In the genomic region with DNA sequence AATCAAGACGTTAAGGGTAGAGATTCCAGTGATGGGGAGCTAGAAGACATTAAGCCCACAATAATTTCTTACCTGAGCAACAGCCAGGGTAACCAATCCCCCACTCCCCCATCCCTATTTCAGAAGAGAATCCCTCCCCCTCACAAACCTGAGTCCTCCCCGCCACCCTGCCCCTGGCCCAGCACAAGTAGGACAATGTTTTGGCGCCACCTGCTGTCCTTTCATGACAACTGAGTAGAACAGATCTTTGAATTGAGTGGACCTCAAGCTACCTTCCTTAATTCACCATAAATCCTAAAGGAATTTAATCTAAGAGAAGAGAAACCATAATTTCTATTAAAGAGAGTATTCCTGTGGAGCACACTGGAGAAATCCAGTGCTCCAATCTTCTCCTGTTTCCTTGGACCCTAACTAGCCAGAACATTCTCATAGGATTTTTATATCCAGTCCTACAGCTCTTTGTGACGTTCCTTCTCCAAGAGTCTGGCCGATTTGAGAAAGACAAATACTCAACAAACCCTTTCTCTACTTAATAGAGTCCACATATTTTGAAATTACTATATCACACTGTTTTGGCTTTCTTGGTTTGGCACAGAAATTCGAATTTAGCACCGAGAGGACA, we compare ENCODE assay signal across 9 cellular contexts. TPM values are rescaled to one million over a fixed set of nuclear protein-coding genes. Genes with fewer than 3 reads are reported as not detected.
DNase-seq lines count a peak whose midpoint lies in the region; ATAC-seq, FAIRE-seq and TF ChIP-seq lines count a peak whose summit lies in the region.
"Had no signal": no experiment of that assay in that cellular context is flagged by ENCODE, and none has a peak within 500 bp of the region (broad histone marks: within the 10 kb centered on the region; RNA-seq: fewer than 3 reads in every experiment).

No MANE protein-coding gene starts in this region.

- peak; percentile 29 for FAIRE-seq in TTC549 (lab: Jason Lieb, UNC)

- DNase-seq in Daoy (ENCODE audit: low read depth) = peak; percentile 62
- DNase-seq in LHCN-M2 (ENCODE audit: low read depth) = peak; percentile 44
- DNase-seq in immature natural killer cell = peak; percentile 26 to 45 (median 41)
- DNase-seq in stimulated activated CD4-positive, alpha-beta T cell treated with anti-CD3 and anti-CD28 coated beads, Interleukin-1b, Interleukin-23, amount 100 ng/mL, for 48 hours = peak; percentile 46

- no peak overlapping the region for H3K4me3 Mint-ChIP-seq in brain
- H3K4me3 Mint-ChIP-seq in immature natural killer cell = no peak overlapping the region
- H3K4me3 Mint-ChIP-seq: dendritic cell treated with granulocyte-macrophage colony-stimulating factor and Interleukin-4, amounts not matched to agents 40 ng/mL and 50 ng/mL, for 4 days had no signal

- ATAC-seq in GM21619 (IDR thresholded peaks at IDR 0.05; ENCODE audit: unreplicated experiment) (no peak), GM19463 (IDR thresholded peaks at IDR 0.05; ENCODE audit: unreplicated experiment) (no peak)

- TF ChIP-seq CTCF in brain (conservative IDR thresholded peaks at IDR 0.05) = peak; percentile 90 to 92

- H3K27me3 Mint-ChIP-seq in brain (peaks cover 3% of the 10 kb centered on the region), immature natural killer cell (ENCODE audit: low read depth in 3 of 3) (peaks cover 3 to 8% (median 3%) of the 10 kb centered on the region in 3 donors)
- H3K27me3 Mint-ChIP-seq: dendritic cell treated with granulocyte-macrophage colony-stimulating factor and Interleukin-4, amounts not matched to agents 40 ng/mL and 50 ng/mL, for 4 days had no signal

- H3K36me3 Mint-ChIP-seq in brain (no peaks in the 10 kb centered on the region), immature natural killer cell (peaks cover 0 to 3% (median 0%) of the 10 kb centered on the region in 3 donors)

- H3K4me1 Mint-ChIP-seq in brain (peaks cover 42% of the 10 kb centered on the region), immature natural killer cell (peaks cover 19% of the 10 kb centered on the region in 2 donors)

- H3K9me3 Mint-ChIP-seq in brain = no peaks in the 10 kb centered on the region
- H3K9me3 Mint-ChIP-seq in immature natural killer cell = no peaks in the 10 kb centered on the region
- H3K9me3 Mint-ChIP-seq: dendritic cell treated with granulocyte-macrophage colony-stimulating factor and Interleukin-4, amounts not matched to agents 40 ng/mL and 50 ng/mL, for 4 days had no signal

- H3K27ac Mint-ChIP-seq in brain (no peak overlapping the region), immature natural killer cell (no peak overlapping the region)
- H3K27ac Mint-ChIP-seq: dendritic cell treated with granulocyte-macrophage colony-stimulating factor and Interleukin-4, amounts not matched to agents 40 ng/mL and 50 ng/mL, for 4 days had no signal

RNA-seq across cellular contexts. Expression of a gene that starts 41.1 kb away (rescaled TPM):
- total RNA-seq in Daoy (2014; rRNA removed; shearing (Covaris generic)) = 13.6 and 22.0 TPM in 2 replicates
- total RNA-seq in LHCN-M2 (2014; rRNA removed) = 18.0 and 22.2 TPM in 2 replicates
- polyA plus RNA-seq in LHCN-M2 (2012) = 10.3 TPM
- polyA plus RNA-seq in brain (ENCODE audit: insufficient read depth, low read depth, low replicate concordance) (12.0 TPM), immature natural killer cell (10 to 100 TPM; 19.2 to 33.3 (median 21.9) TPM)

RNA-seq across cellular contexts. Expression of a gene that starts 50.3 kb away (rescaled TPM):
- total RNA-seq in Daoy (2014; rRNA removed; shearing (Covaris generic)) = 0.63 and 0.86 TPM in 2 replicates
- total RNA-seq in LHCN-M2 (2014; rRNA removed) = 0.06 TPM in 1 of 2 replicates, not detected in the other
- 0.05 TPM for polyA plus RNA-seq in LHCN-M2 (2012)
- not detected for polyA plus RNA-seq in brain (ENCODE audit: insufficient read depth, low read depth, low replicate concordance)
- under 1 TPM in 1 of 3 donors, not detected in 2; 0.29 TPM for polyA plus RNA-seq in immature natural killer cell

RNA-seq across cellular contexts. Expression of a gene that starts 57.2 kb away (rescaled TPM):
- 36.2 and 41.3 TPM in 2 replicates for total RNA-seq in Daoy (2014; rRNA removed; shearing (Covaris generic))
- total RNA-seq in LHCN-M2 (2014; rRNA removed) = 21.3 and 22.8 TPM in 2 replicates
- 30.3 TPM for polyA plus RNA-seq in LHCN-M2 (2012)
- 68.9 TPM for polyA plus RNA-seq in brain (ENCODE audit: insufficient read depth, low read depth, low replicate concordance)
- polyA plus RNA-seq in immature natural killer cell = 100 to 1,000 TPM in 1 of 3 donors, 10 to 100 TPM in 2; 68.2 to 135 (median 92.9) TPM

RNA-seq across cellular contexts. Expression of a gene that starts 58.5 kb away (rescaled TPM):
- 33.3 and 48.8 TPM in 2 replicates for total RNA-seq in Daoy (2014; rRNA removed; shearing (Covaris generic))
- total RNA-seq in LHCN-M2 (2014; rRNA removed) = 70.3 and 88.3 TPM in 2 replicates
- polyA plus RNA-seq in LHCN-M2 (2012) = 85.3 TPM
- polyA plus RNA-seq in brain (ENCODE audit: insufficient read depth, low read depth, low replicate concordance) (161 TPM), immature natural killer cell (10 to 100 TPM; 51.2 to 88.6 (median 58.6) TPM)

RNA-seq across cellular contexts. Expression of a gene that starts 58.8 kb away (rescaled TPM):
- total RNA-seq in Daoy (2014; rRNA removed; shearing (Covaris generic)) = not detected in 2 replicates
- not detected in 2 replicates for total RNA-seq in LHCN-M2 (2014; rRNA removed)
- not detected for polyA plus RNA-seq in LHCN-M2 (2012)
- not detected for polyA plus RNA-seq in brain (ENCODE audit: insufficient read depth, low read depth, low replicate concordance)
- not detected for polyA plus RNA-seq in immature natural killer cell
